Comparison of ENCODE assay signal across 27 cellular contexts in the genomic region with DNA sequence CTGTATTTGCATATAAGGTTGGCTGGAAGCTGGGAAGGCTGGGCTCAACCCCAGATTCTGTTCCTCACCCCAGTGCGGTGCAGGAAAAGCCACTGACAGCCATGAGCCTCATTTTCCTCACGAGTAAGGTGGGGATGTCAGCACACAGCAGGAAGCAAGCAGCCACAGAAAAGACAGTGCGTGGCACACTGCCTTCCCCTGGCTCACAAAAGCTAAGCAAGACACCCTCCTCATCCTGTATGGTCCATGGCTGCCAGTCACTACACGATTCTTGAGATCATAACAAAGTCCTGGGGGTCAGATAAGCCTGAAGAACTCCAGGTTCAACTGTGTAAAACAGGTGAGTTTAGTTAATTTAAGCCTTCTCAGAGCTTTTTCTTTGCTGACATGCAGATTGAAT. TPM values are rescaled to one million over a fixed set of nuclear protein-coding genes. Genes with fewer than 3 reads are reported as not detected.
"Had no signal": no experiment of that assay in that cellular context is flagged by ENCODE, and none has a peak within 500 bp of the region (broad histone marks: within the 10 kb centered on the region; RNA-seq: fewer than 3 reads in every experiment).

No MANE protein-coding gene starts in this region.

- H3K9me3 Mint-ChIP-seq: activated naive CD4-positive, alpha-beta T cell treated with anti-CD3 and anti-CD28 coated beads for 36 hours; activated naive CD8-positive, alpha-beta T cell treated with anti-CD3 and anti-CD28 coated beads, Interleukin-2, amount 50 U/mL, for 24 hours; mesothelial cell of epicardium; naive B cell; stimulated activated memory B cell treated with anti-CD40 and anti-IgM and Interleukin-4, amounts not matched to agents 10 μg/mL and 1 μg/mL and 100 μg/mL, for 72 hours; stimulated activated naive CD8-positive, alpha-beta T cell treated with anti-CD3 and anti-CD28 coated beads, Interleukin-15, amount 100 ng/mL, for 72 hours had no signal

- H3K36me3 Mint-ChIP-seq: naive B cell; stimulated activated memory B cell treated with anti-CD40 and anti-IgM and Interleukin-4, amounts not matched to agents 10 μg/mL and 1 μg/mL and 100 μg/mL, for 72 hours had no signal

- H3K4me3 Mint-ChIP-seq: activated naive CD4-positive, alpha-beta T cell treated with anti-CD3 and anti-CD28 coated beads for 36 hours; activated naive CD8-positive, alpha-beta T cell treated with anti-CD3 and anti-CD28 coated beads, Interleukin-2, amount 50 U/mL, for 24 hours; mesothelial cell of epicardium; naive B cell; nephron progenitor cell; stimulated activated memory B cell treated with anti-CD40 and anti-IgM and Interleukin-4, amounts not matched to agents 10 μg/mL and 1 μg/mL and 100 μg/mL, for 72 hours had no signal

- H3K4me1 Mint-ChIP-seq: mesothelial cell of epicardium; naive B cell; stimulated activated memory B cell treated with anti-CD40 and anti-IgM and Interleukin-4, amounts not matched to agents 10 μg/mL and 1 μg/mL and 100 μg/mL, for 72 hours had no signal

- H3K27ac Mint-ChIP-seq: activated naive CD4-positive, alpha-beta T cell treated with anti-CD3 and anti-CD28 coated beads for 36 hours; activated naive CD8-positive, alpha-beta T cell treated with anti-CD3 and anti-CD28 coated beads, Interleukin-2, amount 50 U/mL, for 24 hours; mesothelial cell of epicardium; naive B cell; stimulated activated memory B cell treated with anti-CD40 and anti-IgM and Interleukin-4, amounts not matched to agents 10 μg/mL and 1 μg/mL and 100 μg/mL, for 72 hours; stimulated activated naive CD8-positive, alpha-beta T cell treated with anti-CD3 and anti-CD28 coated beads, Interleukin-15, amount 100 ng/mL, for 72 hours had no signal

- H3K27ac ChIP-seq: breast epithelium, heart right ventricle, neutrophil, pancreas, prostate gland, sigmoid colon, upper lobe of right lung had no signal

- ATAC-seq: activated naive CD8-positive, alpha-beta T cell treated with anti-CD3 and anti-CD28 coated beads, Interleukin-2, amount 50 U/mL, for 24 hours; heart right ventricle; pancreas; upper lobe of right lung had no signal

- H3K9me3 ChIP-seq: breast epithelium, heart right ventricle, neutrophil, pancreas, prostate gland, sigmoid colon, upper lobe of right lung had no signal

- H3K4me3 ChIP-seq: breast epithelium, heart right ventricle, pancreas, prostate gland, sigmoid colon, upper lobe of right lung had no signal

- H3K4me1 ChIP-seq: breast epithelium, heart right ventricle, pancreas, prostate gland, upper lobe of right lung had no signal

- DNase-seq: activated CD4-positive, alpha-beta T cell treated with anti-CD3 and anti-CD28 coated beads for 4 hours; activated CD4-positive, CD25-positive, alpha-beta regulatory T cell; activated effector memory CD4-positive, alpha-beta T cell treated with Interleukin-2 at 50 U/mL for 16 hours; activated naive CD4-positive, alpha-beta T cell treated with anti-CD3 and anti-CD28 coated beads for 36 hours; activated naive CD8-positive, alpha-beta T cell treated with anti-CD3 and anti-CD28 coated beads, Interleukin-2, amount 50 U/mL, for 24 hours; activated T-cell treated with anti-CD3 and anti-CD28 coated beads, Interleukin-2, amount 50 U/mL, for 48 hours; central memory CD4-positive, alpha-beta T cell; heart right ventricle; naive B cell; nephron progenitor cell; pancreas; sigmoid colon; small intestine; stimulated activated CD4-positive, alpha-beta T cell treated with anti-CD3 and anti-CD28 coated beads, Interleukin-4, amount 100 ng/mL, for 24 hours; stimulated activated naive CD8-positive, alpha-beta T cell treated with anti-CD3 and anti-CD28 coated beads, Interleukin-15, amount 100 ng/mL, for 72 hours; substantia nigra; upper lobe of right lung had no signal

- H3K36me3 ChIP-seq: breast epithelium, prostate gland had no signal

- H3K27me3 ChIP-seq: breast epithelium, heart right ventricle, neutrophil, pancreas, sigmoid colon, upper lobe of right lung had no signal

RNA-seq across cellular contexts. Expression of gene DDC, which starts 28.9 kb away (rescaled TPM):
- total RNA-seq: endothelial cell of umbilical vein, fibroblast of lung, fibroblast of villous mesenchyme, glomerular endothelial cell, heart right ventricle, kidney epithelial cell, mesothelial cell of epicardium had no signal
- polyA plus RNA-seq: endothelial cell of umbilical vein, fibroblast of lung, heart right ventricle had no signal
